12 cellular contexts compared by ENCODE assay signal in genomic region chr11:64694821-64695365, GRCh38. TPM values are rescaled to one million over a fixed set of nuclear protein-coding genes. Genes with fewer than 3 reads are reported as not detected.
A peak's percentile ranks its signal among the peaks of the same experiment; 100 is the strongest.
DNase-seq lines count a peak whose midpoint lies in the region; ATAC-seq and TF ChIP-seq lines count a peak whose summit lies in the region.
"Had no signal": no experiment of that assay in that cellular context is flagged by ENCODE, and none has a peak within 500 bp of the region (broad histone marks: within the 10 kb centered on the region; RNA-seq: fewer than 3 reads in every experiment).

No MANE protein-coding gene starts in this region.

- POLR2A ChIA-PET in activated CD4-positive, alpha-beta T cell treated with anti-CD3 and anti-CD28 coated beads, Interleukin-2, amount 10 ng/mL, durations not matched to agents 7 days and 5 days (lab: Charles Lee) = no interaction called here

- H3K9me3 ChIP-seq in upper lobe of right lung = no peaks in the 10 kb centered on the region
- H3K9me3 ChIP-seq: thoracic aorta had no signal

- no peaks in the 10 kb centered on the region for H3K4me1 ChIP-seq in upper lobe of right lung

- no peak overlapping the region for H3K4me3 Mint-ChIP-seq in activated CD4-positive, alpha-beta T cell treated with anti-CD3 and anti-CD28 coated beads, Interleukin-2, amount 10 ng/mL, durations not matched to agents 7 days and 5 days
- peak overlapping the region; percentile 53 for H3K4me3 Mint-ChIP-seq in glutamatergic neuron (ENCODE audit: unreplicated experiment)
- H3K4me3 Mint-ChIP-seq in activated T-cell treated with anti-CD3 and anti-CD28 coated beads, Interleukin-2, amount 50 U/mL, for 72 hours = no peak overlapping the region

- peaks cover 11% of the 10 kb centered on the region for H3K4me1 Mint-ChIP-seq in activated CD4-positive, alpha-beta T cell treated with anti-CD3 and anti-CD28 coated beads, Interleukin-2, amount 10 ng/mL, durations not matched to agents 7 days and 5 days
- peaks cover 45% of the 10 kb centered on the region for H3K4me1 Mint-ChIP-seq in glutamatergic neuron (ENCODE audit: low read depth, unreplicated experiment)
- peaks cover 11% of the 10 kb centered on the region for H3K4me1 Mint-ChIP-seq in activated T-cell treated with anti-CD3 and anti-CD28 coated beads, Interleukin-2, amount 50 U/mL, for 72 hours (ENCODE audit: low read depth)

- H3K27ac Mint-ChIP-seq in activated CD4-positive, alpha-beta T cell treated with anti-CD3 and anti-CD28 coated beads, Interleukin-2, amount 10 ng/mL, durations not matched to agents 7 days and 5 days = peak overlapping the region; percentile 51
- H3K27ac Mint-ChIP-seq in glutamatergic neuron (ENCODE audit: unreplicated experiment) = no peak overlapping the region
- no peak overlapping the region for H3K27ac Mint-ChIP-seq in activated T-cell treated with anti-CD3 and anti-CD28 coated beads, Interleukin-2, amount 50 U/mL, for 72 hours

- no peaks in the 10 kb centered on the region for H3K36me3 Mint-ChIP-seq in activated CD4-positive, alpha-beta T cell treated with anti-CD3 and anti-CD28 coated beads, Interleukin-2, amount 10 ng/mL, durations not matched to agents 7 days and 5 days (ENCODE audit: low read depth)
- H3K36me3 Mint-ChIP-seq in glutamatergic neuron (ENCODE audit: unreplicated experiment) = no peaks in the 10 kb centered on the region
- H3K36me3 Mint-ChIP-seq in activated T-cell treated with anti-CD3 and anti-CD28 coated beads, Interleukin-2, amount 50 U/mL, for 72 hours (ENCODE audit: insufficient read depth in 2 of 2) = no peaks in the 10 kb centered on the region

- no peak overlapping the region for H3K4me3 ChIP-seq in upper lobe of right lung
- H3K4me3 ChIP-seq: skin epidermis, thoracic aorta had no signal

- no peak overlapping the region for H3K27ac ChIP-seq in upper lobe of right lung
- H3K27ac ChIP-seq: skin epidermis, thoracic aorta had no signal

- no peak for TF ChIP-seq CTCF in glutamatergic neuron (IDR thresholded peaks at IDR 0.05; ENCODE audit: partially characterized antibody, unreplicated experiment)
- TF ChIP-seq CTCF in upper lobe of right lung (IDR thresholded peaks at IDR 0.05) = no peak

- no peaks in the 10 kb centered on the region for H3K36me3 ChIP-seq in upper lobe of right lung
- H3K36me3 ChIP-seq: thoracic aorta had no signal

- peaks cover 24% of the 10 kb centered on the region for H3K27me3 ChIP-seq in upper lobe of right lung

- no peak for DNase-seq in activated CD4-positive, alpha-beta T cell treated with anti-CD3 and anti-CD28 coated beads, Interleukin-2, amount 10 ng/mL, durations not matched to agents 7 days and 5 days
- no peak for DNase-seq in activated CD4-positive, alpha-beta T cell treated with anti-CD3 and anti-CD28 coated beads for 1 hour
- DNase-seq in NCI-H510A treated with DMSO at 0.1 percent for 48 hours (lab: John Stamatoyannopoulos, UW) (peak; percentile 12), glutamatergic neuron (peak; percentile 83), upper lobe of right lung (peak; percentile 62), HuH-7 (ENCODE audit: low spot score) (no peak)
- no peak for DNase-seq in activated T-cell treated with anti-CD3 and anti-CD28 coated beads, Interleukin-2, amount 50 U/mL, for 72 hours
- no peak for DNase-seq in stimulated activated CD4-positive, alpha-beta T cell treated with anti-CD3 and anti-CD28 coated beads, Interleukin-4, amount 100 ng/mL, for 24 hours
- DNase-seq: activated T-cell treated with anti-CD3 and anti-CD28 coated beads for 4 hours had no signal

- ATAC-seq in upper lobe of right lung = no peak
- no peak for ATAC-seq in activated T-cell treated with anti-CD3 and anti-CD28 coated beads, Interleukin-2, amount 50 U/mL, for 72 hours (replicated peaks in 1 of 2)

- intact Hi-C loops in upper lobe of right lung (cut with DNase I) = no loop called here

- CTCF ChIA-PET in activated CD4-positive, alpha-beta T cell treated with anti-CD3 and anti-CD28 coated beads, Interleukin-2, amount 10 ng/mL, durations not matched to agents 7 days and 5 days (lab: Charles Lee) = no interaction called here

- peaks cover 48% of the 10 kb centered on the region for H3K27me3 Mint-ChIP-seq in activated CD4-positive, alpha-beta T cell treated with anti-CD3 and anti-CD28 coated beads, Interleukin-2, amount 10 ng/mL, durations not matched to agents 7 days and 5 days
- H3K27me3 Mint-ChIP-seq in glutamatergic neuron (ENCODE audit: unreplicated experiment) = peaks cover 18% of the 10 kb centered on the region
- H3K27me3 Mint-ChIP-seq in activated T-cell treated with anti-CD3 and anti-CD28 coated beads, Interleukin-2, amount 50 U/mL, for 72 hours (ENCODE audit: low read depth) = peaks cover 44% of the 10 kb centered on the region

- no peaks in the 10 kb centered on the region for H3K9me3 Mint-ChIP-seq in activated CD4-positive, alpha-beta T cell treated with anti-CD3 and anti-CD28 coated beads, Interleukin-2, amount 10 ng/mL, durations not matched to agents 7 days and 5 days
- peaks cover 4% of the 10 kb centered on the region for H3K9me3 Mint-ChIP-seq in glutamatergic neuron (ENCODE audit: unreplicated experiment)
- no peaks in the 10 kb centered on the region for H3K9me3 Mint-ChIP-seq in activated T-cell treated with anti-CD3 and anti-CD28 coated beads, Interleukin-2, amount 50 U/mL, for 72 hours

RNA-seq across cellular contexts. Expression of gene NRXN2, which starts 28.1 kb away (rescaled TPM):
- under 1 TPM; 0.07 to 0.15 TPM for total RNA-seq in activated CD4-positive, alpha-beta T cell treated with anti-CD3 and anti-CD28 coated beads, Interleukin-2, amount 10 ng/mL, durations not matched to agents 7 days and 5 days
- total RNA-seq in glutamatergic neuron (ENCODE audit: unreplicated experiment) (50.4 TPM), upper lobe of right lung (0.72 TPM)
- under 1 TPM; 0.37 to 0.55 TPM for total RNA-seq in activated T-cell treated with anti-CD3 and anti-CD28 coated beads, Interleukin-2, amount 50 U/mL, for 72 hours
- total RNA-seq: dermis microvascular lymphatic vessel endothelial cell had no signal

RNA-seq across cellular contexts. Expression of gene RASGRP2, which starts 49.0 kb away (rescaled TPM):
- 100 to 1,000 TPM; 293 to 300 TPM for total RNA-seq in activated CD4-positive, alpha-beta T cell treated with anti-CD3 and anti-CD28 coated beads, Interleukin-2, amount 10 ng/mL, durations not matched to agents 7 days and 5 days
- 2.9 TPM for total RNA-seq in glutamatergic neuron (ENCODE audit: unreplicated experiment)
- 27.6 TPM for total RNA-seq in upper lobe of right lung
- 10 to 100 TPM; 18.8 to 27.9 TPM for total RNA-seq in activated T-cell treated with anti-CD3 and anti-CD28 coated beads, Interleukin-2, amount 50 U/mL, for 72 hours

Comparison
In these comparisons a context has a peak if more than half of its experiments do, and no peak if none do; other contexts are left out.
1. DNase-seq: peak in NCI-H510A treated with DMSO at 0.1 percent for 48 hours (single experiment), glutamatergic neuron (single experiment) and upper lobe of right lung (single experiment); none in activated CD4-positive, alpha-beta T cell treated with anti-CD3 and anti-CD28 coated beads, Interleukin-2, amount 10 ng/mL, durations not matched to agents 7 days and 5 days (single experiment), activated CD4-positive, alpha-beta T cell treated with anti-CD3 and anti-CD28 coated beads for 1 hour (single experiment), activated T-cell treated with anti-CD3 and anti-CD28 coated beads, Interleukin-2, amount 50 U/mL, for 72 hours (0 of 2), stimulated activated CD4-positive, alpha-beta T cell treated with anti-CD3 and anti-CD28 coated beads, Interleukin-4, amount 100 ng/mL, for 24 hours (single experiment) and HuH-7 (single experiment).
2. RNA of gene NRXN2, which starts 28.1 kb away (total RNA-seq): 50.4 TPM in glutamatergic neuron (single experiment); 0.72 TPM in upper lobe of right lung (single experiment), 0.37 to 0.55 TPM in activated T-cell treated with anti-CD3 and anti-CD28 coated beads, Interleukin-2, amount 50 U/mL, for 72 hours and 0.07 to 0.15 TPM in activated CD4-positive, alpha-beta T cell treated with anti-CD3 and anti-CD28 coated beads, Interleukin-2, amount 10 ng/mL, durations not matched to agents 7 days and 5 days; every median in the first group is over 10 times any median in the second.
3. RNA of gene RASGRP2, which starts 49.0 kb away (total RNA-seq): 293 to 300 TPM in activated CD4-positive, alpha-beta T cell treated with anti-CD3 and anti-CD28 coated beads, Interleukin-2, amount 10 ng/mL, durations not matched to agents 7 days and 5 days; 18.8 to 27.9 TPM in activated T-cell treated with anti-CD3 and anti-CD28 coated beads, Interleukin-2, amount 50 U/mL, for 72 hours, 27.6 TPM in upper lobe of right lung (single experiment) and 2.9 TPM in glutamatergic neuron (single experiment); every median in the first group is over 10 times any median in the second.